Comparison of ENCODE assay signal across 26 cellular contexts in genomic region chr4:139917896-139918295, GRCh38.
A peak's percentile ranks its signal among the peaks of the same experiment; 100 is the strongest.
DNase-seq lines count a peak whose midpoint lies in the region; ATAC-seq, FAIRE-seq and TF ChIP-seq lines count a peak whose summit lies in the region.
"Had no signal": no experiment of that assay in that cellular context is flagged by ENCODE, and none has a peak within 500 bp of the region (broad histone marks: within the 10 kb centered on the region; RNA-seq: fewer than 3 reads in every experiment).

No MANE protein-coding gene starts in this region.

- no peaks in the 10 kb centered on the region for H3K27me3 Mint-ChIP-seq in osteocyte (ENCODE audit: unreplicated experiment)
- no peaks in the 10 kb centered on the region for H3K27me3 Mint-ChIP-seq in activated CD4-positive, alpha-beta T cell treated with anti-CD3 and anti-CD28 coated beads for 36 hours
- H3K27me3 Mint-ChIP-seq: activated CD4-positive, alpha-beta memory T cell treated with anti-CD3 and anti-CD28 coated beads for 36 hours; activated naive CD8-positive, alpha-beta T cell treated with anti-CD3 and anti-CD28 coated beads for 36 hours had no signal

- H3K9me3 ChIP-seq in breast epithelium (no peaks in the 10 kb centered on the region), mammary epithelial cell (replicated peaks; ENCODE audit: insufficient read depth, low read length) (no peaks in the 10 kb centered on the region), H1 (ENCODE audit: insufficient read depth in 2 of 2, low read depth in 1 of 2, low read length in 1 of 2) (no peaks in the 10 kb centered on the region), testis (no peaks in the 10 kb centered on the region)
- H3K9me3 ChIP-seq: left lung, mucosa of descending colon had no signal

- H2BK15ac ChIP-seq in H1 (ENCODE audit: low read length), result no peak overlapping the region

- intact Hi-C loops in breast epithelium (cut with DNase I; ENCODE audit: low total_unique reads) (no loop called here), mammary epithelial cell (cut with micrococcal nuclease) (no loop called here), testis (cut with DNase I; ENCODE audit: low total_unique reads) (loop anchor here (10.0 kb wide), 1 partner anchor 57 kb away; no protein-coding TSS in a partner anchor)
- intact Hi-C loops in activated CD4-positive, alpha-beta T cell treated with anti-CD3 and anti-CD28 coated beads for 36 hours (cut with DNase I, micrococcal nuclease), result no loop called here

- peak overlapping the region; percentile 3 for H3K27ac Mint-ChIP-seq in osteocyte (ENCODE audit: unreplicated experiment)
- H3K27ac Mint-ChIP-seq in activated CD4-positive, alpha-beta T cell treated with anti-CD3 and anti-CD28 coated beads for 36 hours, result no peak overlapping the region
- H3K27ac Mint-ChIP-seq: activated CD4-positive, alpha-beta memory T cell treated with anti-CD3 and anti-CD28 coated beads for 36 hours; activated naive CD8-positive, alpha-beta T cell treated with anti-CD3 and anti-CD28 coated beads for 36 hours; CD8-positive, alpha-beta memory T cell; HFFc6 had no signal

- no peak overlapping the region for H3K9ac ChIP-seq in mammary epithelial cell (ENCODE audit: insufficient read depth, low read length)
- no peak overlapping the region for H3K9ac ChIP-seq in H1 (replicated peaks in 1 of 4; ENCODE audit: extremely low read depth in 1 of 4, low read depth in 3 of 4, low read length in 3 of 4)

- no peaks in the 10 kb centered on the region for H3K23me2 ChIP-seq in H1 (ENCODE audit: low read depth, low read length)

- H3K4me2 ChIP-seq in mammary epithelial cell (ENCODE audit: insufficient read depth, low read depth, low read length) (no peak overlapping the region), H1 (ENCODE audit: insufficient read depth in 1 of 2, low read depth in 2 of 2, low read length in 2 of 2) (no peak overlapping the region)

- no peak overlapping the region for H4K91ac ChIP-seq in H1 (replicated peaks; ENCODE audit: insufficient read length, low read length)

- TF ChIP-seq CTCF in breast epithelium (IDR thresholded peaks at IDR 0.05) (no peak), mammary epithelial cell (conservative IDR thresholded peaks at IDR 0.05 in 1 of 2, IDR thresholded peaks at IDR 0.05 in 1 of 2; ENCODE audit: extremely low read depth in 1 of 2, insufficient read depth in 1 of 2, low read depth in 1 of 2, low read length in 2 of 2) (no peak), H1 (IDR thresholded peaks at IDR 0.05; ENCODE audit: control extremely low read depth in 1 of 3, insufficient read depth in 1 of 3, low read depth in 1 of 3, low read length in 3 of 3) (no peak), osteocyte (IDR thresholded peaks at IDR 0.05) (no peak), testis (IDR thresholded peaks at IDR 0.05) (no peak)

- no peak overlapping the region for H2AFZ ChIP-seq in mammary epithelial cell (ENCODE audit: low read depth, low read length)
- no peak overlapping the region for H2AFZ ChIP-seq in H1 (ENCODE audit: low read length)

- H3K14ac ChIP-seq in H1 (ENCODE audit: insufficient read length), result no peak overlapping the region

- H3K36me3 Mint-ChIP-seq in osteocyte (ENCODE audit: unreplicated experiment), result no peaks in the 10 kb centered on the region
- no peaks in the 10 kb centered on the region for H3K36me3 Mint-ChIP-seq in activated CD4-positive, alpha-beta T cell treated with anti-CD3 and anti-CD28 coated beads for 36 hours (ENCODE audit: low read depth)
- H3K36me3 Mint-ChIP-seq: activated CD4-positive, alpha-beta memory T cell treated with anti-CD3 and anti-CD28 coated beads for 36 hours; activated naive CD8-positive, alpha-beta T cell treated with anti-CD3 and anti-CD28 coated beads for 36 hours; CD8-positive, alpha-beta memory T cell had no signal

- H2BK120ac ChIP-seq in H1 (replicated peaks; ENCODE audit: low read depth, low read length), result no peak overlapping the region

- H2BK20ac ChIP-seq in H1 (ENCODE audit: low read length), result no peak overlapping the region

- no TSS peak for BruUV-seq in mammary epithelial cell (replicated peaks; lab: Mats Ljungman, UMichigan)

- H3K56ac ChIP-seq in H1 (replicated peaks; ENCODE audit: insufficient read length, low read depth, low read length), result no peak overlapping the region

- no peaks in the 10 kb centered on the region for H3K79me1 ChIP-seq in H1 (ENCODE audit: low read depth, low read length)

- H3K4me3 ChIP-seq in breast epithelium, result no peak overlapping the region
- no peak overlapping the region for H3K4me3 ChIP-seq in mammary epithelial cell (replicated peaks in 1 of 3; ENCODE audit: insufficient read depth in 1 of 3, low read depth in 2 of 3, low read length in 3 of 3)
- no peak overlapping the region for H3K4me3 ChIP-seq in H1 (ENCODE audit: extremely low read depth in 1 of 4, insufficient read depth in 2 of 4, low read depth in 3 of 4, low read length in 4 of 4)
- H3K4me3 ChIP-seq in testis, result no peak overlapping the region
- H3K4me3 ChIP-seq: K562, left lung, mucosa of descending colon had no signal

- WGBS in mammary epithelial cell (ENCODE audit: low coverage, missing lambda C conversion rate), result 90% methylated on average over 4 of the region's 6 CpGs
- WGBS in H1 (ENCODE audit: extremely low coverage in 1 of 2, insufficient coverage in 1 of 2, insufficient read length in 1 of 2, insufficient replicate concordance in 2 of 2, low coverage in 1 of 2, low lambda C conversion rate in 2 of 2, missing lambda C conversion rate in 1 of 2), 2 experiments, result 92% methylated on average over 6 of the region's 6 CpGs; no CpG with 5 or more reads in 1 of the 2 experiments
- 95 to 98% methylated on average over 6 of the region's 6 CpGs for WGBS in testis, 2 donors

- TF ChIP-seq POLR2A in breast epithelium (IDR thresholded peaks at IDR 0.05), result no peak
- no peak for TF ChIP-seq POLR2A in H1 (IDR thresholded peaks at IDR 0.05; ENCODE audit: control extremely low read depth in 1 of 2, low read depth in 2 of 2, low read length in 2 of 2)
- no peak for TF ChIP-seq POLR2A in testis (IDR thresholded peaks at IDR 0.05)

- H3K79me2 ChIP-seq in mammary epithelial cell (ENCODE audit: insufficient read depth, low read length) (no peaks in the 10 kb centered on the region), H1 (ENCODE audit: control insufficient read depth in 1 of 2, insufficient read depth in 2 of 2, low read length in 2 of 2) (no peaks in the 10 kb centered on the region)

- no peaks in the 10 kb centered on the region for H4K20me1 ChIP-seq in mammary epithelial cell (ENCODE audit: insufficient read depth, low read length)
- no peaks in the 10 kb centered on the region for H4K20me1 ChIP-seq in H1 (replicated peaks in 1 of 2; ENCODE audit: control insufficient read depth in 1 of 2, insufficient read depth in 2 of 2, low read length in 2 of 2)

- FAIRE-seq in H1 (lab: Jason Lieb, UNC), result no peak
- FAIRE-seq: astrocyte, K562 had no signal

- H3K27ac ChIP-seq in breast epithelium (peak overlapping the region; percentile 75 to 85), mammary epithelial cell (ENCODE audit: insufficient read depth, low read depth, low read length) (no peak overlapping the region), H1 (ENCODE audit: low read depth, low read length) (no peak overlapping the region), testis (peak overlapping the region; percentile 36 to 85)

- H3K4me1 Mint-ChIP-seq in osteocyte (ENCODE audit: unreplicated experiment), result peaks cover 69% of the 10 kb centered on the region
- H3K4me1 Mint-ChIP-seq in activated CD4-positive, alpha-beta T cell treated with anti-CD3 and anti-CD28 coated beads for 36 hours, result no peaks in the 10 kb centered on the region
- H3K4me1 Mint-ChIP-seq: activated naive CD8-positive, alpha-beta T cell treated with anti-CD3 and anti-CD28 coated beads for 36 hours; CD8-positive, alpha-beta memory T cell had no signal

- H4K5ac ChIP-seq in H1 (ENCODE audit: insufficient read length, low read depth, low read length), result no peak overlapping the region

- H3K36me3 ChIP-seq in breast epithelium (no peaks in the 10 kb centered on the region), mammary epithelial cell (ENCODE audit: insufficient read depth, low read length) (no peaks in the 10 kb centered on the region), H1 (ENCODE audit: control insufficient read depth in 2 of 4, insufficient read depth in 4 of 4, low read length in 3 of 4) (no peaks in the 10 kb centered on the region), testis (ENCODE audit: low read depth, missing control alignments) (no peaks in the 10 kb centered on the region)
- H3K36me3 ChIP-seq: left lung had no signal

- in situ Hi-C loops in mammary epithelial cell (cut with MboI; ENCODE audit: low sequenced_read_pairs in 2 of 2), result no loop called here

- no peak for TF ChIP-seq RAD21 in H1 (IDR thresholded peaks at IDR 0.05 in 1 of 2, conservative IDR thresholded peaks at IDR 0.05 in 1 of 2; ENCODE audit: low read depth in 2 of 2, low read length in 2 of 2)

- CTCF ChIA-PET in mammary epithelial cell (lab: Charles Lee; ENCODE audit: low non-redundant PET), result no interaction called here
- CTCF ChIA-PET in H1 (lab: Charles Lee; ENCODE audit: partially characterized antibody), result interaction anchor here (0.7 to 1.7 kb wide), 4 partner anchors 11 to 665 kb away, joined by 3 to 4 read pairs (median 3); no protein-coding TSS in a partner anchor
- CTCF ChIA-PET in activated CD4-positive, alpha-beta T cell treated with anti-CD3 and anti-CD28 coated beads for 36 hours (lab: Charles Lee), result no interaction called here

- H3K4me1 ChIP-seq in breast epithelium, result peaks cover 0 to 17% of the 10 kb centered on the region in 2 donors
- no peaks in the 10 kb centered on the region for H3K4me1 ChIP-seq in mammary epithelial cell (ENCODE audit: insufficient read depth, low read length)
- H3K4me1 ChIP-seq in H1 (replicated peaks in 1 of 4; ENCODE audit: control insufficient read depth in 3 of 4, insufficient read depth in 4 of 4, low read length in 3 of 4), result peaks cover 0 to 15% (median 9%) of the 10 kb centered on the region in 4 experiments; a peak in 5 of 7 replicates
- H3K4me1 ChIP-seq in testis, result peaks cover 67% of the 10 kb centered on the region

- no peak overlapping the region for H4K8ac ChIP-seq in H1 (ENCODE audit: extremely low read depth, insufficient read depth, low read length)

- H3K18ac ChIP-seq in H1 (ENCODE audit: extremely low read depth, low read length), result 0 out of 2 replicates have a peak overlapping the region, but pooled peaks have one; percentile 42

- H2BK12ac ChIP-seq in H1 (ENCODE audit: low read depth, low read length), result no peak overlapping the region

- dilution Hi-C loops in mammary epithelial cell (cut with HindIII; ENCODE audit: low sequenced_read_pairs), result no loop called here

- H3K27me3 ChIP-seq in breast epithelium (no peaks in the 10 kb centered on the region), mammary epithelial cell (ENCODE audit: insufficient read depth, low read length) (peaks cover 13% of the 10 kb centered on the region), H1 (replicated peaks in 1 of 4; ENCODE audit: control insufficient read depth in 3 of 4, extremely low read depth in 1 of 4, insufficient read depth in 3 of 4, low read length in 3 of 4) (no peaks in the 10 kb centered on the region; a peak in 2 of 7 replicates), testis (no peaks in the 10 kb centered on the region)
- H3K27me3 ChIP-seq: left lung had no signal

- H3K9me3 Mint-ChIP-seq in osteocyte (ENCODE audit: unreplicated experiment), result no peaks in the 10 kb centered on the region
- H3K9me3 Mint-ChIP-seq in activated CD4-positive, alpha-beta T cell treated with anti-CD3 and anti-CD28 coated beads for 36 hours (ENCODE audit: low read depth), result no peaks in the 10 kb centered on the region
- H3K9me3 Mint-ChIP-seq: activated CD4-positive, alpha-beta memory T cell treated with anti-CD3 and anti-CD28 coated beads for 36 hours; activated naive CD8-positive, alpha-beta T cell treated with anti-CD3 and anti-CD28 coated beads for 36 hours; HFFc6; neural crest cell had no signal

- no peak overlapping the region for H2BK5ac ChIP-seq in H1 (ENCODE audit: low read depth, low read length)

- no peak for TF ChIP-seq EP300 in H1 (IDR thresholded peaks at IDR 0.05; ENCODE audit: borderline replicate concordance in 1 of 2, low read depth in 2 of 2, low read length in 2 of 2)

- no peak for DNase-seq in breast epithelium (ENCODE audit: low spot score in 2 of 2)
- DNase-seq in mammary epithelial cell, result no peak
- no peak for DNase-seq in H1 (ENCODE audit: low read depth in 1 of 2, low spot score in 2 of 2)
- no peak for DNase-seq in osteocyte (ENCODE audit: extremely low spot score, unreplicated experiment)
- DNase-seq in testis, result no peak
- no peak for DNase-seq in NCI-H146 treated with DMSO at 0.1 percent for 48 hours (lab: John Stamatoyannopoulos, UW; ENCODE audit: unreplicated experiment)
- DNase-seq in activated CD4-positive, alpha-beta T cell treated with anti-CD3 and anti-CD28 coated beads for 36 hours, result no peak
- no peak for DNase-seq in left lobe of liver (ENCODE audit: low spot score)
- DNase-seq: 8988T; activated CD4-positive, alpha-beta memory T cell treated with anti-CD3 and anti-CD28 coated beads for 36 hours; activated CD8-positive, alpha-beta memory T cell treated with anti-CD3 and anti-CD28 coated beads, Interleukin-2, amount 50 U/mL, for 48 hours; activated effector memory CD4-positive, alpha-beta T cell treated with Interleukin-2 at 50 U/mL for 16 hours; activated naive CD8-positive, alpha-beta T cell treated with anti-CD3 and anti-CD28 coated beads for 36 hours; CD8-positive, alpha-beta memory T cell; DMS153; HFFc6; left lung; mucosa of descending colon; NCI-H2081 treated with DMSO at 0.1 percent for 48 hours; NCI-H446; stimulated activated CD4-positive, alpha-beta T cell treated with anti-CD3 and anti-CD28 coated beads, Interleukin-4, amount 100 ng/mL, for 4 hours; stimulated activated naive CD4-positive, alpha-beta T cell; trophoblast cell had no signal

- H3K4me3 Mint-ChIP-seq in osteocyte (ENCODE audit: unreplicated experiment), result no peak overlapping the region
- no peak overlapping the region for H3K4me3 Mint-ChIP-seq in activated CD4-positive, alpha-beta T cell treated with anti-CD3 and anti-CD28 coated beads for 36 hours
- H3K4me3 Mint-ChIP-seq: activated CD4-positive, alpha-beta memory T cell treated with anti-CD3 and anti-CD28 coated beads for 36 hours; activated naive CD8-positive, alpha-beta T cell treated with anti-CD3 and anti-CD28 coated beads for 36 hours; CD8-positive, alpha-beta memory T cell; HFFc6; neural crest cell had no signal

- H3K23ac ChIP-seq in H1 (ENCODE audit: insufficient read length), result no peak overlapping the region

- no peak for ATAC-seq in activated CD4-positive, alpha-beta T cell treated with anti-CD3 and anti-CD28 coated beads for 36 hours
- ATAC-seq in left lobe of liver, result no peak
- ATAC-seq: K562, left lung, mucosa of descending colon had no signal

- H3K4ac ChIP-seq in H1 (replicated peaks; ENCODE audit: insufficient read length, low read depth, low read length), result no peak overlapping the region

- POLR2A ChIA-PET in H1 (lab: Charles Lee; ENCODE audit: partially characterized antibody), result interaction anchor here (1.0 kb wide), 1 partner anchor 12 kb away, joined by 3 read pairs; no protein-coding TSS in a partner anchor
- POLR2A ChIA-PET in activated CD4-positive, alpha-beta T cell treated with anti-CD3 and anti-CD28 coated beads for 36 hours (lab: Charles Lee), result interaction anchor here (0.6 kb wide), 1 partner anchor 117 kb away, joined by 3 read pairs; no protein-coding TSS in a partner anchor

- H2AK5ac ChIP-seq in H1 (ENCODE audit: low read depth, low read length), result no peak overlapping the region

Comparison
In these comparisons a context has a peak if more than half of its experiments do, and no peak if none do; other contexts are left out.
1. H3K27ac ChIP-seq: peak in breast epithelium (2 of 2) and testis (2 of 2); none in mammary epithelial cell (single experiment) and H1 (single experiment).